In genomic region chr17:82241183-82241925, GRCh38 we compare ENCODE assay signal across 8 cellular contexts. TPM values are rescaled to one million over a fixed set of nuclear protein-coding genes. Genes with fewer than 3 reads are reported as not detected.
DNase-seq lines count a peak whose midpoint lies in the region; ATAC-seq and TF ChIP-seq lines count a peak whose summit lies in the region.

No MANE protein-coding gene starts in this region.

- H3K9me2 ChIP-seq in GM23338 (ENCODE audit: insufficient read depth): no peaks in the 10 kb centered on the region

- H2AFZ ChIP-seq in GM23338: no peak overlapping the region

- WGBS in lung, 2 donors: 33 to 43% methylated on average over 27 of the region's 27 CpGs

- no peaks in the 10 kb centered on the region for H3K27me3 ChIP-seq in GM23338 (ENCODE audit: insufficient read depth)
- no peaks in the 10 kb centered on the region for H3K27me3 ChIP-seq in colonic mucosa
- no peaks in the 10 kb centered on the region for H3K27me3 ChIP-seq in lung (ENCODE audit: control insufficient read depth, insufficient read depth)
- no peaks in the 10 kb centered on the region for H3K27me3 ChIP-seq in subcutaneous abdominal adipose tissue (ENCODE audit: control insufficient read depth in 5 of 5, insufficient read depth in 4 of 5, low read length in 5 of 5)
- H3K27me3 ChIP-seq in SJCRH30: no peaks in the 10 kb centered on the region

- DNase-seq in GM23338 (ENCODE audit: low spot score): no peak
- DNase-seq in SW480 (ENCODE audit: low spot score): peak; percentile 73
- peak; percentile 72 for DNase-seq in colonic mucosa
- DNase-seq in lung (ENCODE audit: low spot score): peak; percentile 80
- DNase-seq in GM13977 (ENCODE audit: low spot score): no peak
- DNase-seq in SJCRH30: no peak

- peaks cover 9% of the 10 kb centered on the region for H3K4me1 Mint-ChIP-seq in GM23338

- peaks cover 9% of the 10 kb centered on the region; the same call in 1 of the 2 replicates for H3F3A ChIP-seq in GM23338 (replicated peaks; ENCODE audit: low read depth)

- ATAC-seq in GM23338 (no peak), lung (ENCODE audit: insufficient read depth, low FRiP score) (peak; percentile 39), GM21576 (IDR thresholded peaks at IDR 0.05; ENCODE audit: unreplicated experiment) (no peak)

- peak overlapping the region; percentile 39; the same call in 1 of the 2 replicates for H3K27ac ChIP-seq in GM23338 (ENCODE audit: low read depth)
- H3K27ac ChIP-seq in colonic mucosa: peak overlapping the region; percentile 49
- peak overlapping the region; percentile 43 to 85 for H3K27ac ChIP-seq in lung (ENCODE audit: low read depth in 1 of 2, low read length in 1 of 2)
- peak overlapping the region; percentile 65 for H3K27ac ChIP-seq in subcutaneous abdominal adipose tissue (ENCODE audit: low read depth, low read length)
- no peak overlapping the region for H3K27ac ChIP-seq in SJCRH30

- H3K4me1 ChIP-seq in GM23338 (ENCODE audit: insufficient read depth) (no peaks in the 10 kb centered on the region; the same call in 1 of the 2 replicates), colonic mucosa (peaks cover 55% of the 10 kb centered on the region), lung (ENCODE audit: control insufficient read depth in 2 of 2, insufficient read depth in 2 of 2, low read length in 2 of 2) (peaks cover 23 to 51% of the 10 kb centered on the region in 2 donors), subcutaneous abdominal adipose tissue (ENCODE audit: control insufficient read depth in 5 of 5, insufficient read depth in 5 of 5, low read length in 5 of 5) (peaks cover 9 to 64% (median 58%) of the 10 kb centered on the region in 5 donors), SJCRH30 (peaks cover 15% of the 10 kb centered on the region; the same call in 1 of the 2 replicates)

- in situ Hi-C loops in GM13977 (cut with MboI; ENCODE audit: low pct_unique_long_range_greater_than_20kb, low sequenced_read_pairs, unreplicated experiment): no loop called here

- no peak overlapping the region for H3K4me3 ChIP-seq in GM23338
- no peak overlapping the region for H3K4me3 ChIP-seq in colonic mucosa
- no peak overlapping the region for H3K4me3 ChIP-seq in lung
- no peak overlapping the region for H3K4me3 ChIP-seq in subcutaneous abdominal adipose tissue (ENCODE audit: low read depth in 1 of 5, low read length in 5 of 5)
- H3K4me3 ChIP-seq in SJCRH30: no peak overlapping the region

- H4K20me1 ChIP-seq in GM23338 (replicated peaks; ENCODE audit: insufficient read depth): peaks cover 17% of the 10 kb centered on the region

- H3K36me3 Mint-ChIP-seq in GM23338 (ENCODE audit: low read depth): peaks cover 39% of the 10 kb centered on the region

- peaks cover 11% of the 10 kb centered on the region for H3K36me3 ChIP-seq in GM23338 (ENCODE audit: insufficient read depth)
- peaks cover 29% of the 10 kb centered on the region for H3K36me3 ChIP-seq in colonic mucosa
- H3K36me3 ChIP-seq in lung (ENCODE audit: control insufficient read depth in 2 of 2, insufficient read depth in 2 of 2, low read length in 2 of 2): peaks cover 0 to 63% of the 10 kb centered on the region in 2 donors
- H3K36me3 ChIP-seq in subcutaneous abdominal adipose tissue (ENCODE audit: control insufficient read depth in 5 of 5, insufficient read depth in 5 of 5, low read length in 5 of 5): peaks cover 0 to 77% (median 44%) of the 10 kb centered on the region in 5 donors
- H3K36me3 ChIP-seq in SJCRH30: peaks cover 43% of the 10 kb centered on the region

- H3K79me2 ChIP-seq in GM23338 (replicated peaks; ENCODE audit: insufficient read depth): peaks cover 16% of the 10 kb centered on the region

- H3K4me3 Mint-ChIP-seq in GM23338: no peak overlapping the region

- peaks cover 20% of the 10 kb centered on the region for H3K27me3 Mint-ChIP-seq in GM23338 (ENCODE audit: insufficient read depth, low read depth, poor library complexity)

- H3K9ac ChIP-seq in colonic mucosa (ENCODE audit: low read depth in 2 of 2, low read length in 2 of 2): peak overlapping the region; percentile 26 to 55
- H3K9ac ChIP-seq in subcutaneous abdominal adipose tissue (ENCODE audit: low read length in 5 of 5): peak overlapping the region in 2 of 5 donors; percentile 16 to 58

- H3K9me3 ChIP-seq in colonic mucosa (no peaks in the 10 kb centered on the region), lung (ENCODE audit: control insufficient read depth in 2 of 2, insufficient read depth in 1 of 2, low read length in 1 of 2) (no peaks in the 10 kb centered on the region), subcutaneous abdominal adipose tissue (ENCODE audit: control insufficient read depth in 5 of 5, low read length in 5 of 5) (no peaks in the 10 kb centered on the region), SJCRH30 (replicated peaks) (no peaks in the 10 kb centered on the region)

- TF ChIP-seq CTCF in GM23338 (conservative IDR thresholded peaks at IDR 0.05; ENCODE audit: low read depth in 2 of 2): no peak
- TF ChIP-seq CTCF in colonic mucosa (IDR thresholded peaks at IDR 0.05): no peak
- TF ChIP-seq CTCF in lung (IDR thresholded peaks at IDR 0.05; ENCODE audit: control extremely low read depth, extremely low read depth): no peak
- TF ChIP-seq CTCF in GM13977 (IDR thresholded peaks at IDR 0.05; ENCODE audit: extremely low read depth, insufficient read depth, missing control alignments): no peak

- peak overlapping the region; percentile 44; the same call in 1 of the 2 replicates for H3K27ac Mint-ChIP-seq in GM23338

- no peak overlapping the region for H3K4me2 ChIP-seq in GM23338

- intact Hi-C loops in colonic mucosa (cut with DNase I): no loop called here

- no peaks in the 10 kb centered on the region; the same call in 2 of the 3 replicates for H3K9me3 Mint-ChIP-seq in GM23338

TF ChIP-seq in GM23338, 12 proteins besides CTCF, POLR2A, EP300 and RAD21 (continues in another document):
- no peak for TF ChIP-seq JUNB (IDR thresholded peaks at IDR 0.05; ENCODE audit: unreplicated experiment)
- TF ChIP-seq REST (IDR thresholded peaks at IDR 0.05; ENCODE audit: unreplicated experiment): no peak
- no peak for TF ChIP-seq NANOG (IDR thresholded peaks at IDR 0.05; ENCODE audit: borderline replicate concordance)
- TF ChIP-seq CREB1 (CRISPR knock-in tag; IDR thresholded peaks at IDR 0.05; ENCODE audit: low read depth): no peak
- TF ChIP-seq, protein P1, sequence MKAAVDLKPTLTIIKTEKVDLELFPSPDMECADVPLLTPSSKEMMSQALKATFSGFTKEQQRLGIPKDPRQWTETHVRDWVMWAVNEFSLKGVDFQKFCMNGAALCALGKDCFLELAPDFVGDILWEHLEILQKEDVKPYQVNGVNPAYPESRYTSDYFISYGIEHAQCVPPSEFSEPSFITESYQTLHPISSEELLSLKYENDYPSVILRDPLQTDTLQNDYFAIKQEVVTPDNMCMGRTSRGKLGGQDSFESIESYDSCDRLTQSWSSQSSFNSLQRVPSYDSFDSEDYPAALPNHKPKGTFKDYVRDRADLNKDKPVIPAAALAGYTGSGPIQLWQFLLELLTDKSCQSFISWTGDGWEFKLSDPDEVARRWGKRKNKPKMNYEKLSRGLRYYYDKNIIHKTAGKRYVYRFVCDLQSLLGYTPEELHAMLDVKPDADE (IDR thresholded peaks at IDR 0.05): no peak
- TF ChIP-seq EZH2 (IDR thresholded peaks at IDR 0.05; ENCODE audit: low read depth, unreplicated experiment): no peak

RNA-seq across cellular contexts. Expression of gene SLC16A3, which starts 12.5 kb away (rescaled TPM):
- total RNA-seq in GM23338 (2014; rRNA removed; shearing (Covaris generic)): 10.6 and 14.4 TPM in 2 replicates
- polyA plus RNA-seq in GM23338 (2016; fragmentation: Nextera tagmentation; extraction: Ambion mirVana): 2.9 and 3.5 TPM in 2 replicates
- total RNA-seq in colonic mucosa: 100 to 1,000 TPM; 148 to 298 TPM
- total RNA-seq in lung: 100 to 1,000 TPM in 1 of 2 donors, 10 to 100 TPM in 1; 31.0 to 154 TPM
- 100 to 1,000 TPM in 1 of 2 donors, 10 to 100 TPM in 1; 33.2 to 309 TPM for polyA plus RNA-seq in lung
- 11.0 and 13.2 TPM in 2 replicates for total RNA-seq in SJCRH30 (2014; rRNA removed; shearing (Covaris generic))

RNA-seq across cellular contexts. Expression of gene CCDC57, which starts 28.7 kb away (rescaled TPM):
- total RNA-seq in GM23338 (2014; rRNA removed; shearing (Covaris generic)): 6.7 and 16.3 TPM in 2 replicates
- 6.4 and 7.0 TPM in 2 replicates for polyA plus RNA-seq in GM23338 (2016; fragmentation: Nextera tagmentation; extraction: Ambion mirVana)
- 10 to 100 TPM; 24.5 to 46.1 TPM for total RNA-seq in colonic mucosa
- total RNA-seq in lung: 10 to 100 TPM; 33.2 to 89.4 TPM
- 100 to 1,000 TPM in 1 of 2 donors, 10 to 100 TPM in 1; 60.4 to 128 TPM for polyA plus RNA-seq in lung
- 23.5 and 24.6 TPM in 2 replicates for total RNA-seq in SJCRH30 (2014; rRNA removed; shearing (Covaris generic))

RNA-seq across cellular contexts. Expression of gene CSNK1D, which starts 32.1 kb away (rescaled TPM):
- total RNA-seq in GM23338 (2014; rRNA removed; shearing (Covaris generic)): 48.4 and 66.4 TPM in 2 replicates
- 43.5 and 55.3 TPM in 2 replicates for polyA plus RNA-seq in GM23338 (2016; fragmentation: Nextera tagmentation; extraction: Ambion mirVana)
- total RNA-seq in colonic mucosa: 100 to 1,000 TPM; 136 to 138 TPM
- 100 to 1,000 TPM in 1 of 2 donors, 10 to 100 TPM in 1; 72.7 to 160 TPM for total RNA-seq in lung
- 100 to 1,000 TPM; 110 to 137 TPM for polyA plus RNA-seq in lung
- total RNA-seq in SJCRH30 (2014; rRNA removed; shearing (Covaris generic)): 70.5 and 88.7 TPM in 2 replicates

Comparison
In these comparisons a context has a peak if more than half of its experiments do, and no peak if none do; other contexts are left out.
1. DNase-seq: peak in SW480 (single experiment), colonic mucosa (single experiment) and lung (single experiment); none in GM23338 (single experiment), GM13977 (single experiment) and SJCRH30 (0 of 2).